Comparison of ENCODE assay signal across 26 cellular contexts in the genomic region with DNA sequence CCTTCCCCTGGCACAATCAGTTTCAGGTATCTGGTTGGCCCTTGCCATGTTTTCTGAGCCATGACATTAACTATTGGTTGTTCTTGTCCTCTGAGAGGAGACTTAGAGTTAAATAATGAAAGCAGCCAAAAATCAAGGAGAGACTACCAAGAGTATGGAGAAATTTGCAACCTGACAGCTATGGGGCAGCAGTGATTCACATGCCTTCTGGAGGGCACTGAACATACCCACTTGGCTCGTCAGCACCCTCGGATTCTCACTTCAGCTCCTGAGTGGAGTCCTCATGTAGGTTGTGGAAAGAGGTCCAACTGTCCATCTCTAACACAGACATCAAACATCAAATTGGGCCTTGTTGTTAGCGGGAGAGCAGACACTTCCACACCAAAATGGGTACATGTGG.
DNase-seq lines count a peak whose midpoint lies in the region; ATAC-seq and TF ChIP-seq lines count a peak whose summit lies in the region.
"Had no signal": no experiment of that assay in that cellular context is flagged by ENCODE, and none has a peak within 500 bp of the region (broad histone marks: within the 10 kb centered on the region; RNA-seq: fewer than 3 reads in every experiment).

No MANE protein-coding gene starts in this region.

- H2AFZ ChIP-seq in Karpas-422 (ENCODE audit: low read length) (no peak overlapping the region), neural progenitor cell (replicated peaks) (peak overlapping the region; percentile 34)

- ATAC-seq in left ventricle myocardium superior (peak; percentile 65), right cardiac atrium (no peak)
- ATAC-seq: HepG2 had no signal

- no peaks in the 10 kb centered on the region for H3K27me3 ChIP-seq in right cardiac atrium (ENCODE audit: control insufficient read depth, insufficient read depth)
- H3K27me3 ChIP-seq in Karpas-422 (ENCODE audit: low read length): no peaks in the 10 kb centered on the region
- no peaks in the 10 kb centered on the region for H3K27me3 ChIP-seq in WERI-Rb-1 (ENCODE audit: insufficient read depth, low read depth, severe bottlenecking)
- no peaks in the 10 kb centered on the region for H3K27me3 ChIP-seq in neural progenitor cell
- H3K27me3 ChIP-seq: Peyer's patch had no signal

- H3K4me1 ChIP-seq in right cardiac atrium (ENCODE audit: control insufficient read depth, insufficient read depth, low read length): no peaks in the 10 kb centered on the region
- no peaks in the 10 kb centered on the region for H3K4me1 ChIP-seq in Karpas-422 (ENCODE audit: low read length)
- H3K4me1 ChIP-seq in neural progenitor cell: peaks cover 18% of the 10 kb centered on the region
- H3K4me1 ChIP-seq: HAP-1 had no signal

- H3K4me2 ChIP-seq in Karpas-422 (ENCODE audit: low read depth, low read length, poor library complexity, severe bottlenecking) (no peak overlapping the region), neural progenitor cell (no peak overlapping the region)

- DNase-seq in left ventricle myocardium superior (no peak), right cardiac atrium (no peak), Karpas-422 (peak; percentile 44), WERI-Rb-1 (no peak), neural progenitor cell (ENCODE audit: low spot score) (no peak), NCI-H345 treated with DMSO at 0.1 percent for 48 hours (lab: John Stamatoyannopoulos, UW; ENCODE audit: unreplicated experiment) (no peak)
- no peak for DNase-seq in activated naive CD8-positive, alpha-beta T cell treated with anti-CD3 and anti-CD28 coated beads for 36 hours
- DNase-seq in activated T-helper 2 cell treated with anti-CD3 and anti-CD28 coated beads, Interferon-gamma antibody, Interleukin-2, Interleukin-4, amounts not matched to agents 10 μg/mL and 5 μg/mL and 100 μg/mL, durations not matched to agents 14 hours and 24 hours and 36 hours (ENCODE audit: low spot score): no peak
- DNase-seq: CD8-positive, alpha-beta memory T cell; DMS153; DND-41; Kasumi-1; MV-4-11; NCI-H1105; NCI-H1436 treated with DMSO at 0.1 percent for 48 hours; NCI-H187 treated with DMSO at 0.1 percent for 48 hours; NCI-H446; NCI-H524 treated with DMSO at 0.1 percent for 48 hours; NCI-H774; OCI-M1; Peyer's patch; SIG-M5 had no signal

- H4K20me1 ChIP-seq in Karpas-422 (ENCODE audit: insufficient read depth, low read depth, low read length) (no peaks in the 10 kb centered on the region), neural progenitor cell (ENCODE audit: low read depth) (no peaks in the 10 kb centered on the region)

- WGBS in right cardiac atrium: 88% methylated on average over 3 of the region's 3 CpGs

- H3F3A ChIP-seq in neural progenitor cell (ENCODE audit: low read depth): no peaks in the 10 kb centered on the region

- no peak overlapping the region for H3K4me3 ChIP-seq in right cardiac atrium (ENCODE audit: low read length)
- no peak overlapping the region for H3K4me3 ChIP-seq in Karpas-422 (ENCODE audit: low read length)
- no peak overlapping the region for H3K4me3 ChIP-seq in WERI-Rb-1 (ENCODE audit: low read depth, low read length)
- no peak overlapping the region for H3K4me3 ChIP-seq in neural progenitor cell
- H3K4me3 ChIP-seq: HAP-1, Peyer's patch had no signal

- TF ChIP-seq CTCF in WERI-Rb-1 (IDR thresholded peaks at IDR 0.05; ENCODE audit: low read depth, low read length): peak; percentile 17; the same call in 1 of the 2 replicates
- no peak for TF ChIP-seq CTCF in neural progenitor cell (IDR thresholded peaks at IDR 0.05)

- intact Hi-C loops in left ventricle myocardium superior (cut with micrococcal nuclease): no loop called here
- intact Hi-C loops in right cardiac atrium (cut with DNase I): no loop called here
- intact Hi-C loops in activated T-helper 2 cell treated with anti-CD3 and anti-CD28 coated beads, Interferon-gamma antibody, Interleukin-2, Interleukin-4, amounts not matched to agents 10 μg/mL and 5 μg/mL and 100 μg/mL, durations not matched to agents 14 hours and 24 hours and 36 hours (cut with micrococcal nuclease): no loop called here

- H3K27me3 Mint-ChIP-seq in neural progenitor cell (ENCODE audit: insufficient read depth, low read depth): no peaks in the 10 kb centered on the region
- H3K27me3 Mint-ChIP-seq in activated naive CD8-positive, alpha-beta T cell treated with anti-CD3 and anti-CD28 coated beads for 36 hours: no peaks in the 10 kb centered on the region
- H3K27me3 Mint-ChIP-seq in activated T-helper 2 cell treated with anti-CD3 and anti-CD28 coated beads, Interferon-gamma antibody, Interleukin-2, Interleukin-4, amounts not matched to agents 10 μg/mL and 5 μg/mL and 100 μg/mL, durations not matched to agents 14 hours and 24 hours and 36 hours (ENCODE audit: low read depth): no peaks in the 10 kb centered on the region
- H3K27me3 Mint-ChIP-seq: B cell had no signal

- peaks cover 4% of the 10 kb centered on the region for H3K4me1 Mint-ChIP-seq in neural progenitor cell
- H3K4me1 Mint-ChIP-seq in activated naive CD8-positive, alpha-beta T cell treated with anti-CD3 and anti-CD28 coated beads for 36 hours: no peaks in the 10 kb centered on the region
- no peaks in the 10 kb centered on the region for H3K4me1 Mint-ChIP-seq in activated T-helper 2 cell treated with anti-CD3 and anti-CD28 coated beads, Interferon-gamma antibody, Interleukin-2, Interleukin-4, amounts not matched to agents 10 μg/mL and 5 μg/mL and 100 μg/mL, durations not matched to agents 14 hours and 24 hours and 36 hours (ENCODE audit: low read depth)
- H3K4me1 Mint-ChIP-seq: B cell; CD8-positive, alpha-beta memory T cell had no signal

- H3K9ac ChIP-seq in Karpas-422 (ENCODE audit: low read length) (no peak overlapping the region), neural progenitor cell (no peak overlapping the region)

- H3K4me3 Mint-ChIP-seq in neural progenitor cell: no peak overlapping the region
- no peak overlapping the region for H3K4me3 Mint-ChIP-seq in activated naive CD8-positive, alpha-beta T cell treated with anti-CD3 and anti-CD28 coated beads for 36 hours
- no peak overlapping the region for H3K4me3 Mint-ChIP-seq in activated T-helper 2 cell treated with anti-CD3 and anti-CD28 coated beads, Interferon-gamma antibody, Interleukin-2, Interleukin-4, amounts not matched to agents 10 μg/mL and 5 μg/mL and 100 μg/mL, durations not matched to agents 14 hours and 24 hours and 36 hours (ENCODE audit: low read depth)
- H3K4me3 Mint-ChIP-seq: B cell; CD14-positive monocyte; CD8-positive, alpha-beta memory T cell had no signal

- no peak overlapping the region for H3K27ac Mint-ChIP-seq in neural progenitor cell
- no peak overlapping the region for H3K27ac Mint-ChIP-seq in activated naive CD8-positive, alpha-beta T cell treated with anti-CD3 and anti-CD28 coated beads for 36 hours
- H3K27ac Mint-ChIP-seq in activated T-helper 2 cell treated with anti-CD3 and anti-CD28 coated beads, Interferon-gamma antibody, Interleukin-2, Interleukin-4, amounts not matched to agents 10 μg/mL and 5 μg/mL and 100 μg/mL, durations not matched to agents 14 hours and 24 hours and 36 hours: no peak overlapping the region
- H3K27ac Mint-ChIP-seq: B cell; CD14-positive monocyte; CD8-positive, alpha-beta memory T cell had no signal

- H3K27ac ChIP-seq in right cardiac atrium (ENCODE audit: low read length): no peak overlapping the region
- H3K27ac ChIP-seq in Karpas-422 (ENCODE audit: low read length): no peak overlapping the region
- H3K27ac ChIP-seq in WERI-Rb-1: no peak overlapping the region
- no peak overlapping the region for H3K27ac ChIP-seq in neural progenitor cell
- H3K27ac ChIP-seq: Peyer's patch had no signal

- no peaks in the 10 kb centered on the region for H3K36me3 Mint-ChIP-seq in neural progenitor cell
- no peaks in the 10 kb centered on the region for H3K36me3 Mint-ChIP-seq in activated naive CD8-positive, alpha-beta T cell treated with anti-CD3 and anti-CD28 coated beads for 36 hours
- no peaks in the 10 kb centered on the region for H3K36me3 Mint-ChIP-seq in activated T-helper 2 cell treated with anti-CD3 and anti-CD28 coated beads, Interferon-gamma antibody, Interleukin-2, Interleukin-4, amounts not matched to agents 10 μg/mL and 5 μg/mL and 100 μg/mL, durations not matched to agents 14 hours and 24 hours and 36 hours (ENCODE audit: low read depth)
- H3K36me3 Mint-ChIP-seq: CD14-positive monocyte; CD8-positive, alpha-beta memory T cell had no signal

- no peaks in the 10 kb centered on the region for H3K9me2 ChIP-seq in Karpas-422 (replicated peaks; ENCODE audit: insufficient read depth, low read length)

- H3K36me3 ChIP-seq in Karpas-422 (ENCODE audit: insufficient read depth, low read length) (no peaks in the 10 kb centered on the region), WERI-Rb-1 (no peaks in the 10 kb centered on the region), neural progenitor cell (no peaks in the 10 kb centered on the region)
- H3K36me3 ChIP-seq: HAP-1, Peyer's patch had no signal

- no peaks in the 10 kb centered on the region for H3K9me3 ChIP-seq in right cardiac atrium (ENCODE audit: control insufficient read depth, low read length)
- H3K9me3 ChIP-seq in Karpas-422 (ENCODE audit: low read length): no peaks in the 10 kb centered on the region
- peaks cover 11% of the 10 kb centered on the region for H3K9me3 ChIP-seq in WERI-Rb-1 (ENCODE audit: severe bottlenecking)
- no peaks in the 10 kb centered on the region for H3K9me3 ChIP-seq in neural progenitor cell (ENCODE audit: low read depth)
- H3K9me3 ChIP-seq: HAP-1, Peyer's patch had no signal

- peaks cover 2% of the 10 kb centered on the region for H3K9me3 Mint-ChIP-seq in neural progenitor cell
- peaks cover 3% of the 10 kb centered on the region for H3K9me3 Mint-ChIP-seq in activated naive CD8-positive, alpha-beta T cell treated with anti-CD3 and anti-CD28 coated beads for 36 hours
- no peaks in the 10 kb centered on the region for H3K9me3 Mint-ChIP-seq in activated T-helper 2 cell treated with anti-CD3 and anti-CD28 coated beads, Interferon-gamma antibody, Interleukin-2, Interleukin-4, amounts not matched to agents 10 μg/mL and 5 μg/mL and 100 μg/mL, durations not matched to agents 14 hours and 24 hours and 36 hours

- H3K79me2 ChIP-seq in Karpas-422 (ENCODE audit: low read length): no peaks in the 10 kb centered on the region
- H3K79me2 ChIP-seq in neural progenitor cell (ENCODE audit: low read depth): no peaks in the 10 kb centered on the region
